8 cellular contexts compared by ENCODE assay signal in the genomic region with DNA sequence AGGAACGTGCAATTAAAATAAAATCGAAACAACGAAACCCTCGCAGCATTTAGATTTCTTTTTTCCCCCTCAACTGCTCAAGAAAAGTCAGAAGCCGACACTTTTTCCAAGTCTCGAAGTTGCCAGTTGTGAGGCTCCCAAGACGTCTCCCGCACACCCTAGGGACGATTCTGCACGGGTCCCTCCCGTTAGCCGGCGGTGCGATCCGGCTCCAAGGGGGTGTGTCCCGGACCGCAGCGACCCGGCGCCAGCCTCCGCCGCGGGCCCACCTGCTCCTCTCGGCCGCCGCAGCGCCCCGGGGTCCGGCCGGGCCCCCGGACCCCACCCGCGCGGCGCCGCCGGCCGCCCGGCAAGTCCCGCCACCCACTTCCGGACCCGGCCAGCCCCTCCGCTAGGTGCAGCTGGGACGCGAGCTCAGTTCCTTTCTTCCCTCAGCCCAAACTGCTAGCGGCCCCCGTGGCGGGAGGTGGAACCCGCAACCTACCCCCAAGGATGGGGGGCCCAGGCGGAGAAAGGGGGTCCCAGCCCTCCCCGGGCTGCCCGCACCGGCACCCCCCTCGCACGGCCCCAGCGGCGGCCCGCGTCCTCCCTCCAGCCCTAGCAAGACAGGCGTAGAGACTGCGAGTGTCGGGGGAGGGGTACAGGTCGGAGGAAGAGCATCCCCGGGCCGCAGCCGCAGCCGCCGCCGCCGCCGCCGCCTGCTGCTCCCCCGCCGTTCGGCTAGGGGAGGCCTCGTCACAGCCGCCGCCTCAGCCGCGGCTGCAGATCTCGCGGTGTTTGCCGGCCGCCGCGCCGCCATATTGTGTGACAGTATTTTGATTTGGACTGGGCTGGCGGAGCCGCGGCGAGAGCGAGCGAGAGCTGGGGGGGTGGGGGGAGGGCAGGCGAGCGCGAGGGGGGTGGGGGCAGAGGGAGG. TPM values are rescaled to one million over a fixed set of nuclear protein-coding genes. Genes with fewer than 3 reads are reported as not detected.
DNase-seq lines count a peak whose midpoint lies in the region; FAIRE-seq and TF ChIP-seq lines count a peak whose summit lies in the region.

No MANE protein-coding gene starts in this region.

- H2BK120ac ChIP-seq in neuronal stem cell (ENCODE audit: low read depth, low read length), result peak overlapping the region; percentile 100

- no peaks in the 10 kb centered on the region for H3K9me2 ChIP-seq in Loucy (replicated peaks; ENCODE audit: low read depth, low read length)

- H3K23ac ChIP-seq in neuronal stem cell (ENCODE audit: low read depth, low read length, poor library complexity), result peak overlapping the region; percentile 95

- peaks cover 43% of the 10 kb centered on the region for H3K79me2 ChIP-seq in Loucy (ENCODE audit: insufficient read depth, low read length)

- no peaks in the 10 kb centered on the region for H3K36me3 ChIP-seq in Loucy (ENCODE audit: insufficient read depth, low read length)
- no peaks in the 10 kb centered on the region for H3K36me3 ChIP-seq in neuronal stem cell (replicated peaks in 1 of 2; ENCODE audit: control insufficient read depth in 2 of 2, insufficient read depth in 2 of 2, low read length in 2 of 2)
- H3K36me3 ChIP-seq in subcutaneous abdominal adipose tissue (ENCODE audit: control insufficient read depth in 5 of 5, insufficient read depth in 5 of 5, low read length in 5 of 5), result no peaks in the 10 kb centered on the region

- H2BK12ac ChIP-seq in neuronal stem cell (ENCODE audit: low read length), result peak overlapping the region; percentile 22

- H3K9ac ChIP-seq in Loucy (ENCODE audit: low read depth, low read length, poor library complexity, severe bottlenecking) (peak overlapping the region; percentile 84), neuronal stem cell (ENCODE audit: low read depth, low read length, poor library complexity) (peak overlapping the region; percentile 99), subcutaneous abdominal adipose tissue (ENCODE audit: low read length in 5 of 5) (peak overlapping the region; percentile 70 to 85 (median 80))

- H3K27me3 ChIP-seq in Loucy (ENCODE audit: insufficient read depth, low read length, poor library complexity, severe bottlenecking) (no peaks in the 10 kb centered on the region), neuronal stem cell (ENCODE audit: control insufficient read depth in 3 of 3, insufficient read depth in 3 of 3, low read depth in 1 of 3, low read length in 3 of 3) (no peaks in the 10 kb centered on the region), subcutaneous abdominal adipose tissue (ENCODE audit: control insufficient read depth in 5 of 5, insufficient read depth in 4 of 5, low read length in 5 of 5) (no peaks in the 10 kb centered on the region)

- peak; percentile 84 for DNase-seq in G401 (ENCODE audit: low spot score)
- peak; percentile 59 for DNase-seq in H54 (ENCODE audit: insufficient read length, low spot score)
- DNase-seq in SHP77 treated with DMSO at 0.1 percent for 48 hours (lab: John Stamatoyannopoulos, UW), result peak; percentile 71
- DNase-seq in activated gamma-delta T cell treated with anti-CD3 and anti-CD28 coated beads, Interleukin-2, amount 50 U/mL, for 16 hours (ENCODE audit: low read depth), result peak; percentile 81
- peak; percentile 79 for DNase-seq in foreskin melanocyte
- DNase-seq in neuronal stem cell (ENCODE audit: low spot score), result peak; percentile 93

- H3K9me3 ChIP-seq in Loucy (ENCODE audit: insufficient read depth, low read depth, low read length) (no peaks in the 10 kb centered on the region), neuronal stem cell (replicated peaks in 1 of 2; ENCODE audit: control insufficient read depth in 2 of 2, insufficient read depth in 1 of 2, low read depth in 1 of 2, low read length in 2 of 2) (no peaks in the 10 kb centered on the region), subcutaneous abdominal adipose tissue (ENCODE audit: control insufficient read depth in 5 of 5, low read length in 5 of 5) (no peaks in the 10 kb centered on the region)

- H4K8ac ChIP-seq in neuronal stem cell (ENCODE audit: low read depth, low read length), result peak overlapping the region; percentile 43

- peak overlapping the region; percentile 97 for H2BK5ac ChIP-seq in neuronal stem cell (ENCODE audit: low read length)

- H4K91ac ChIP-seq in neuronal stem cell (ENCODE audit: low read depth, low read length, poor library complexity), result no peak overlapping the region

- 0 out of 2 replicates have a peak, but pooled peaks cover 3% of the 10 kb centered on the region for H3F3A ChIP-seq in Loucy (ENCODE audit: low read depth)

- WGBS in neuronal stem cell (ENCODE audit: extremely low coverage in 2 of 2, insufficient read length in 2 of 2, insufficient replicate concordance in 1 of 2), 2 donors, result no CpG with 5 or more reads among the region's 96 CpGs

- H2BK15ac ChIP-seq in neuronal stem cell (ENCODE audit: low read length), result peak overlapping the region; percentile 96

- peak; percentile 77 for TF ChIP-seq POLR2A in H54 (IDR thresholded peaks at IDR 0.05; ENCODE audit: low read depth, low read length)

- no peak for TF ChIP-seq CTCF in Loucy (conservative IDR thresholded peaks at IDR 0.05; ENCODE audit: low read length)

- peak overlapping the region; percentile 100 for H3K18ac ChIP-seq in neuronal stem cell (ENCODE audit: low read length)

- peak overlapping the region; percentile 93 for H3K4ac ChIP-seq in neuronal stem cell (ENCODE audit: low read length)

- H3K4me3 ChIP-seq in Loucy (ENCODE audit: low read length, poor library complexity, severe bottlenecking), result peak overlapping the region; percentile 85
- H3K4me3 ChIP-seq in neuronal stem cell (ENCODE audit: low read length in 2 of 2), result peak overlapping the region; percentile 56 to 98
- peak overlapping the region; percentile 76 to 89 (median 82) for H3K4me3 ChIP-seq in subcutaneous abdominal adipose tissue (ENCODE audit: low read depth in 1 of 5, low read length in 5 of 5)

- peak overlapping the region; percentile 99 for H3K27ac ChIP-seq in neuronal stem cell (replicated peaks; ENCODE audit: low read length)
- H3K27ac ChIP-seq in subcutaneous abdominal adipose tissue (ENCODE audit: low read depth, low read length), result peak overlapping the region; percentile 84

- in situ Hi-C loops in G401 (cut with HindIII; ENCODE audit: low sequenced_read_pairs), result no loop called here

- H3K4me2 ChIP-seq in Loucy (ENCODE audit: low read depth, low read length, poor library complexity, severe bottlenecking), result peak overlapping the region; percentile 90
- H3K4me2 ChIP-seq in neuronal stem cell (ENCODE audit: insufficient read depth, low read length, poor library complexity, severe bottlenecking), result peak overlapping the region; percentile 47

- H3K14ac ChIP-seq in neuronal stem cell (ENCODE audit: low read length), result no peak overlapping the region

- H3K4me1 ChIP-seq in Loucy (ENCODE audit: insufficient read depth, low read length, poor library complexity, severe bottlenecking) (peaks cover 35% of the 10 kb centered on the region), neuronal stem cell (ENCODE audit: control insufficient read depth in 2 of 2, insufficient read depth in 1 of 2, low read depth in 1 of 2, low read length in 2 of 2) (peaks cover 0 to 11% of the 10 kb centered on the region in 2 donors), subcutaneous abdominal adipose tissue (ENCODE audit: control insufficient read depth in 5 of 5, insufficient read depth in 5 of 5, low read length in 5 of 5) (peaks cover 0 to 35% (median 22%) of the 10 kb centered on the region in 5 donors)

- no peak for FAIRE-seq in H54 (lab: Jason Lieb, UNC)

- peaks cover 40% of the 10 kb centered on the region for H4K20me1 ChIP-seq in Loucy (ENCODE audit: insufficient read depth, low read length, poor library complexity, severe bottlenecking)

- peak overlapping the region; percentile 63 for H2AK5ac ChIP-seq in neuronal stem cell (ENCODE audit: low read depth, low read length)

- H3K79me1 ChIP-seq in neuronal stem cell (ENCODE audit: low read depth, low read length), result no peaks in the 10 kb centered on the region

- H2AFZ ChIP-seq in Loucy (ENCODE audit: low read length) (peak overlapping the region; percentile 97), neuronal stem cell (ENCODE audit: low read length) (peak overlapping the region; percentile 99)

RNA-seq across cellular contexts. Expression of a gene that starts 0.5 kb away (rescaled TPM):
- 38.0 and 52.0 TPM in 2 replicates for total RNA-seq in G401 (2014; rRNA removed; shearing (Covaris generic))
- polyA plus RNA-seq in neuronal stem cell (2013, experiment 1 of 2), result 76.2 TPM
- 77.1 TPM for polyA plus RNA-seq in neuronal stem cell (2013, experiment 2 of 2)

Comparison
In these comparisons a context has a peak if more than half of its experiments do, and no peak if none do; other contexts are left out.
1. Peak in every context shown above with its lines: DNase-seq, H3K4me3 ChIP-seq and H3K27ac ChIP-seq.